ENCODE assay signal across 9 cellular contexts in the genomic region with DNA sequence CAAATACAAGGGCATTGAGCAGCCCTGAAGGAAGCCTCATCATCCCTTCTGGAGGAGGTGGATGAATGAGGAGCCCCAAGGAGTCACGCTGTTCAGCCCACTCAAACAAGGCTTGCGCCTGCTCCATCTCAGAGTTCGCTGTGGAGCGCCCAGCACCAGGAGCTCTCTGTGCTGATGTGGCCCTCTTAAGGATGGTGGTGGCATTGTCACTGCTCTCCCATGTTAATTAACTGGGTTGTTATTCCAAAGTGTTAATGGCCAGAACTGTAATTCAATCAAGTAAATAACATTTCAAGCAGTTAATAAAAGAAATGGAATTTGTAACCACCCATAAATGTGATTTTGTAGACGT.
DNase-seq lines count a peak whose midpoint lies in the region; ATAC-seq and TF ChIP-seq lines count a peak whose summit lies in the region.
"Had no signal": no experiment of that assay in that cellular context is flagged by ENCODE, and none has a peak within 500 bp of the region (broad histone marks: within the 10 kb centered on the region; RNA-seq: fewer than 3 reads in every experiment).

No MANE protein-coding gene starts in this region.

- H3K27me3 ChIP-seq in dorsolateral prefrontal cortex = no peaks in the 10 kb centered on the region

- TF ChIP-seq CTCF in dorsolateral prefrontal cortex (IDR thresholded peaks at IDR 0.05 in 54 of 56, conservative IDR thresholded peaks at IDR 0.05 in 2 of 56; ENCODE audit: low read depth in 1 of 56, partially characterized antibody in 56 of 56) (peak in 52 of 56 donors; percentile 15 to 60 (median 40)), neural crest cell (conservative IDR thresholded peaks at IDR 0.05) (peak; percentile 57)

- no peaks in the 10 kb centered on the region for H3K27me3 Mint-ChIP-seq in neural crest cell (ENCODE audit: low read depth)
- H3K27me3 Mint-ChIP-seq: activated CD4-positive, alpha-beta memory T cell treated with anti-CD3 and anti-CD28 coated beads for 36 hours had no signal

- peaks cover 4% of the 10 kb centered on the region for H3K36me3 Mint-ChIP-seq in neural crest cell (ENCODE audit: low read depth)
- H3K36me3 Mint-ChIP-seq: activated CD4-positive, alpha-beta memory T cell treated with anti-CD3 and anti-CD28 coated beads for 36 hours had no signal

- peaks cover 15% of the 10 kb centered on the region for H3K4me1 Mint-ChIP-seq in neural crest cell

- peak overlapping the region in 2 of 59 donors; percentile 11 to 43 for H3K27ac ChIP-seq in dorsolateral prefrontal cortex

- ATAC-seq in GM19351 (IDR thresholded peaks at IDR 0.05; ENCODE audit: unreplicated experiment) = peak; percentile 62
- ATAC-seq in GM21723 (IDR thresholded peaks at IDR 0.05; ENCODE audit: unreplicated experiment) = no peak
- ATAC-seq in GM21526 (IDR thresholded peaks at IDR 0.05; ENCODE audit: low FRiP score, unreplicated experiment) = no peak

- intact Hi-C loops in dorsolateral prefrontal cortex (cut with DNase I) = loop anchor here in 1 of 2 donors (10.0 kb wide), 1 partner anchor 929 kb away; no protein-coding TSS in a partner anchor

- DNase-seq in NCI-H2107 treated with DMSO at 0.1 percent for 48 hours (lab: John Stamatoyannopoulos, UW; ENCODE audit: unreplicated experiment) (peak; percentile 14), dorsolateral prefrontal cortex (peak in 7 of 10 donors; percentile 11 to 74 (median 58)), neural crest cell (ENCODE audit: low read depth, low spot score) (peak; percentile 19), NCI-H1048 (lab: John Stamatoyannopoulos, UW) (no peak)
- no peak for DNase-seq in stimulated activated CD4-positive, alpha-beta T cell treated with anti-CD3 and anti-CD28 coated beads, Interleukin-15, amount 100 ng/mL, for 24 hours
- DNase-seq: activated CD4-positive, alpha-beta memory T cell treated with anti-CD3 and anti-CD28 coated beads for 36 hours had no signal

- no peak overlapping the region for H3K4me3 Mint-ChIP-seq in neural crest cell
- H3K4me3 Mint-ChIP-seq: activated CD4-positive, alpha-beta memory T cell treated with anti-CD3 and anti-CD28 coated beads for 36 hours had no signal

- H3K4me3 ChIP-seq in dorsolateral prefrontal cortex = no peak overlapping the region

- peaks cover 11% of the 10 kb centered on the region for H3K9me3 Mint-ChIP-seq in neural crest cell

- no peak overlapping the region for H3K27ac Mint-ChIP-seq in neural crest cell (ENCODE audit: unreplicated experiment)
- H3K27ac Mint-ChIP-seq: activated CD4-positive, alpha-beta memory T cell treated with anti-CD3 and anti-CD28 coated beads for 36 hours had no signal

Comparison
In these comparisons a context has a peak if more than half of its experiments do, and no peak if none do; other contexts are left out.
1. DNase-seq: peak in NCI-H2107 treated with DMSO at 0.1 percent for 48 hours (single experiment), dorsolateral prefrontal cortex (7 of 10) and neural crest cell (single experiment); none in stimulated activated CD4-positive, alpha-beta T cell treated with anti-CD3 and anti-CD28 coated beads, Interleukin-15, amount 100 ng/mL, for 24 hours (single experiment) and NCI-H1048 (single experiment).